In genomic region chr16:12516621-12517309, GRCh38 we compare ENCODE assay signal across 23 cellular contexts.
"Had no signal": no experiment of that assay in that cellular context is flagged by ENCODE, and none has a peak within 500 bp of the region (broad histone marks: within the 10 kb centered on the region; RNA-seq: fewer than 3 reads in every experiment).

No MANE protein-coding gene starts in this region.

- H3K9me3 ChIP-seq: breast epithelium, gastroesophageal sphincter, lower lobe of right lung, right lobe of liver, thyroid gland had no signal

- DNase-seq: activated CD4-positive, alpha-beta memory T cell treated with anti-CD3 and anti-CD28 coated beads for 36 hours; activated CD4-positive, alpha-beta T cell treated with anti-CD3 and anti-CD28 coated beads, Interleukin-2, amount 10 ng/mL, durations not matched to agents 24 days and 14 days; activated CD4-positive, CD25-positive, alpha-beta regulatory T cell treated with anti-CD3 and anti-CD28 coated beads, Interleukin-2, amount 50 U/mL, for 72 hours; activated CD8-positive, alpha-beta memory T cell treated with anti-CD3 and anti-CD28 coated beads, Interleukin-2, amount 50 U/mL, for 4 hours; activated effector memory CD4-positive, alpha-beta T cell treated with anti-CD3 and anti-CD28 coated beads, Interleukin-2, amount 50 U/mL, for 16 hours; activated naive CD4-positive, alpha-beta T cell treated with anti-CD3 and anti-CD28 coated beads for 36 hours; activated naive CD8-positive, alpha-beta T cell treated with anti-CD3 and anti-CD28 coated beads, Interleukin-2, amount 10 ng/mL, durations not matched to agents 7 days and 5 days; activated T-cell treated with anti-CD3 and anti-CD28 coated beads, Interleukin-2, amount 50 U/mL, for 1 hour; amniotic stem cell; effector memory CD8-positive, alpha-beta T cell; hippocampal formation; lower lobe of right lung; mesenchymal stem cell; stimulated activated CD4-positive, alpha-beta T cell treated with anti-CD3 and anti-CD28 coated beads, Interleukin-12 subunit alpha, Interleukin-12 subunit beta, amount 100 ng/mL, for 4 hours; stimulated activated CD4-positive, alpha-beta T cell treated with anti-CD3 and anti-CD28 coated beads, Interleukin-4, amount 100 ng/mL, for 1 hour; stimulated activated naive CD8-positive, alpha-beta T cell treated with anti-CD3 and anti-CD28 coated beads, Interleukin-15, amount 100 ng/mL, for 72 hours; T-helper 2 cell; thyroid gland had no signal

- H3K4me1 ChIP-seq: breast epithelium, gastroesophageal sphincter, lower lobe of right lung, right lobe of liver had no signal

- H3K27me3 ChIP-seq: breast epithelium, gastroesophageal sphincter, right lobe of liver, thyroid gland had no signal

- H3K4me3 ChIP-seq: breast epithelium, gastroesophageal sphincter, lower lobe of right lung, right lobe of liver, thyroid gland had no signal

- ATAC-seq: effector memory CD8-positive, alpha-beta T cell; gastroesophageal sphincter; lower lobe of right lung; natural killer cell treated with Interleukin-12 subunit alpha and Interleukin-12 subunit beta and Interleukin-15 and Interleukin-18, amount 100 ng/mL, for 72 hours; SK-N-SH treated with all-trans-retinoic acid at 6 μM for 48 hours; stimulated activated naive CD8-positive, alpha-beta T cell treated with anti-CD3 and anti-CD28 coated beads, Interleukin-15, amount 100 ng/mL, for 72 hours had no signal

- H3K36me3 ChIP-seq: breast epithelium, gastroesophageal sphincter, lower lobe of right lung, right lobe of liver, thyroid gland had no signal

- H3K27ac ChIP-seq: breast epithelium, gastroesophageal sphincter, lower lobe of right lung, right lobe of liver, thyroid gland had no signal
